In genomic region chr5:96838483-96839395, GRCh38 we compare ENCODE assay signal across 14 cellular contexts. TPM values are rescaled to one million over a fixed set of nuclear protein-coding genes. Genes with fewer than 3 reads are reported as not detected.
"Had no signal": no experiment of that assay in that cellular context is flagged by ENCODE, and none has a peak within 500 bp of the region (broad histone marks: within the 10 kb centered on the region; RNA-seq: fewer than 3 reads in every experiment).

No MANE protein-coding gene starts in this region.

- DNase-seq: activated CD4-positive, alpha-beta T cell treated with anti-CD3 and anti-CD28 coated beads for 48 hours; activated naive CD4-positive, alpha-beta T cell treated with anti-CD3 and anti-CD28 coated beads, Interleukin-2, amount 10 ng/mL, durations not matched to agents 7 days and 5 days; central memory CD4-positive, alpha-beta T cell; endodermal cell; glutamatergic neuron; midbrain; naive thymus-derived CD4-positive, alpha-beta T cell; right cardiac atrium; T-helper 1 cell; WERI-Rb-1 had no signal

- H3K4me3 ChIP-seq: smooth muscle cell, tibial nerve had no signal

- H3K4me2 ChIP-seq: smooth muscle cell had no signal

- FAIRE-seq: islet of Langerhans had no signal

- H3K4me1 ChIP-seq: tibial nerve had no signal

- ATAC-seq: naive thymus-derived CD4-positive, alpha-beta T cell; right cardiac atrium; stimulated activated effector memory CD8-positive, alpha-beta T cell treated with anti-CD3 and anti-CD28 coated beads, Interleukin-12 subunit alpha, Interleukin-12 subunit beta, amount 100 ng/mL, for 72 hours had no signal

- H3K9me3 ChIP-seq: tibial nerve had no signal

- H3K36me3 ChIP-seq: tibial nerve, WERI-Rb-1 had no signal

- H3K27ac ChIP-seq: tibial nerve, WERI-Rb-1 had no signal

- H3K27me3 ChIP-seq: tibial nerve had no signal

RNA-seq across cellular contexts. Expression of gene ERAP2, which starts 37.6 kb away (rescaled TPM):
- total RNA-seq: endodermal cell had no signal
- polyA plus RNA-seq: smooth muscle cell had no signal
